ENCODE assay signal across 8 cellular contexts in the genomic region with DNA sequence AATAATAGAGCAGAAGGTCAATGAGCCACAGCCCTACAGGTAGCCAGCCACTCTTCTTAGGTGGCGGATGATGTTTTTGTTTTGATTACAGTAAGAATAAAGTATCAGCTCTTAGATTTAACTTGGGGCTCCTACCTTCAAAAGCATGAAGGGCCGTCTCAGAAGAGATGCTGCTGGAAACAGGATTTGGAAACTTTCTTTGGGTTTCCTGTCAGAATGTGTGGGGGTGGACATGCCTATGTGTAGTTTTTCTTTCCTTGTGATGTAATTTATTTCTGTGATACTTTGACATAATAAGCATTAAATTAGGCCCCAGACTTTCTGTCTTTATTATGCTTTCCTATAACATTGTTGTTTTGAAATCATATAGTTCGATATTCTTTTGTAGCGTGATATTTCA. TPM values are rescaled to one million over a fixed set of nuclear protein-coding genes. Genes with fewer than 3 reads are reported as not detected.
DNase-seq lines count a peak whose midpoint lies in the region; ATAC-seq and TF ChIP-seq lines count a peak whose summit lies in the region.

No MANE protein-coding gene starts in this region.

- peak overlapping the region; percentile 82 for H3K27ac Mint-ChIP-seq in Calu3 (ENCODE audit: unreplicated experiment)

- peaks cover 13% of the 10 kb centered on the region for H3K36me3 Mint-ChIP-seq in Calu3 (ENCODE audit: insufficient read depth, unreplicated experiment)

- H3K4me3 Mint-ChIP-seq in Calu3 (ENCODE audit: low read depth, unreplicated experiment) = peak overlapping the region; percentile 98

- intact Hi-C loops in Calu3 (cut with micrococcal nuclease; ENCODE audit: unreplicated experiment) = no loop called here

- ATAC-seq in GM21576 (IDR thresholded peaks at IDR 0.05; ENCODE audit: unreplicated experiment) = no peak
- no peak for ATAC-seq in HG03342 (IDR thresholded peaks at IDR 0.05; ENCODE audit: unreplicated experiment)

- DNase-seq in Calu3 (no peak), MV-4-11 (lab: John Stamatoyannopoulos, UW) (peak; percentile 32), dermis blood vessel endothelial cell (peak; percentile 40), NCI-H2029 treated with DMSO at 0.1 percent for 48 hours (lab: John Stamatoyannopoulos, UW) (no peak), NCI-H1694 (lab: John Stamatoyannopoulos, UW) (no peak)

- H3K27me3 ChIP-seq in neutrophil = no peaks in the 10 kb centered on the region

- no peaks in the 10 kb centered on the region for H3K9me3 Mint-ChIP-seq in Calu3 (ENCODE audit: low read depth, unreplicated experiment)

- H3K36me3 ChIP-seq in neutrophil = no peaks in the 10 kb centered on the region

- H3K27ac ChIP-seq in neutrophil = peak overlapping the region; percentile 96

- peak overlapping the region; percentile 89 to 92 for H3K4me3 ChIP-seq in neutrophil (ENCODE audit: low read depth in 1 of 2, low read length in 1 of 2)

- H3K27me3 Mint-ChIP-seq in Calu3 (ENCODE audit: unreplicated experiment) = no peaks in the 10 kb centered on the region

- peaks cover 38% of the 10 kb centered on the region for H3K4me1 Mint-ChIP-seq in Calu3 (ENCODE audit: low read depth, unreplicated experiment)

- CTCF ChIA-PET in Calu3 (lab: Charles Lee) = no interaction called here

- H3K9me3 ChIP-seq in neutrophil = no peaks in the 10 kb centered on the region

- BruUV-seq in Calu3 (replicated peaks; lab: Mats Ljungman, UMichigan) = TSS peak; percentile 39

- H3K4me1 ChIP-seq in neutrophil (ENCODE audit: control insufficient read depth in 1 of 2, insufficient read depth in 1 of 2, low read depth in 1 of 2, low read length in 1 of 2) = peaks cover 70% of the 10 kb centered on the region in 2 experiments

- no peak for TF ChIP-seq CTCF in Calu3 (IDR thresholded peaks at IDR 0.05; ENCODE audit: unreplicated experiment)
- TF ChIP-seq CTCF in neutrophil (IDR thresholded peaks at IDR 0.05) = no peak

RNA-seq across cellular contexts. Expression of a gene that starts 1.5 kb away (rescaled TPM):
- 33.2 and 34.6 TPM in 2 replicates for total RNA-seq in Calu3 (2022)
- 21.1 and 49.1 TPM in 2 replicates for total RNA-seq in dermis blood vessel endothelial cell

Comparison
In these comparisons a context has a peak if more than half of its experiments do, and no peak if none do; other contexts are left out.
1. DNase-seq: peak in MV-4-11 (single experiment) and dermis blood vessel endothelial cell (single experiment); none in Calu3 (single experiment), NCI-H2029 treated with DMSO at 0.1 percent for 48 hours (single experiment) and NCI-H1694 (single experiment).